Comparison of ENCODE assay signal across 1 cellular context in genomic region chr2:70111752-70112591, GRCh38.
TF ChIP-seq lines count a peak whose summit lies in the region.

No MANE protein-coding gene starts in this region.

TF ChIP-seq in HepG2, 621 proteins besides CTCF, POLR2A, EP300 and RAD21 (continued from another document and continues in another):
- TF ChIP-seq, protein P1, sequence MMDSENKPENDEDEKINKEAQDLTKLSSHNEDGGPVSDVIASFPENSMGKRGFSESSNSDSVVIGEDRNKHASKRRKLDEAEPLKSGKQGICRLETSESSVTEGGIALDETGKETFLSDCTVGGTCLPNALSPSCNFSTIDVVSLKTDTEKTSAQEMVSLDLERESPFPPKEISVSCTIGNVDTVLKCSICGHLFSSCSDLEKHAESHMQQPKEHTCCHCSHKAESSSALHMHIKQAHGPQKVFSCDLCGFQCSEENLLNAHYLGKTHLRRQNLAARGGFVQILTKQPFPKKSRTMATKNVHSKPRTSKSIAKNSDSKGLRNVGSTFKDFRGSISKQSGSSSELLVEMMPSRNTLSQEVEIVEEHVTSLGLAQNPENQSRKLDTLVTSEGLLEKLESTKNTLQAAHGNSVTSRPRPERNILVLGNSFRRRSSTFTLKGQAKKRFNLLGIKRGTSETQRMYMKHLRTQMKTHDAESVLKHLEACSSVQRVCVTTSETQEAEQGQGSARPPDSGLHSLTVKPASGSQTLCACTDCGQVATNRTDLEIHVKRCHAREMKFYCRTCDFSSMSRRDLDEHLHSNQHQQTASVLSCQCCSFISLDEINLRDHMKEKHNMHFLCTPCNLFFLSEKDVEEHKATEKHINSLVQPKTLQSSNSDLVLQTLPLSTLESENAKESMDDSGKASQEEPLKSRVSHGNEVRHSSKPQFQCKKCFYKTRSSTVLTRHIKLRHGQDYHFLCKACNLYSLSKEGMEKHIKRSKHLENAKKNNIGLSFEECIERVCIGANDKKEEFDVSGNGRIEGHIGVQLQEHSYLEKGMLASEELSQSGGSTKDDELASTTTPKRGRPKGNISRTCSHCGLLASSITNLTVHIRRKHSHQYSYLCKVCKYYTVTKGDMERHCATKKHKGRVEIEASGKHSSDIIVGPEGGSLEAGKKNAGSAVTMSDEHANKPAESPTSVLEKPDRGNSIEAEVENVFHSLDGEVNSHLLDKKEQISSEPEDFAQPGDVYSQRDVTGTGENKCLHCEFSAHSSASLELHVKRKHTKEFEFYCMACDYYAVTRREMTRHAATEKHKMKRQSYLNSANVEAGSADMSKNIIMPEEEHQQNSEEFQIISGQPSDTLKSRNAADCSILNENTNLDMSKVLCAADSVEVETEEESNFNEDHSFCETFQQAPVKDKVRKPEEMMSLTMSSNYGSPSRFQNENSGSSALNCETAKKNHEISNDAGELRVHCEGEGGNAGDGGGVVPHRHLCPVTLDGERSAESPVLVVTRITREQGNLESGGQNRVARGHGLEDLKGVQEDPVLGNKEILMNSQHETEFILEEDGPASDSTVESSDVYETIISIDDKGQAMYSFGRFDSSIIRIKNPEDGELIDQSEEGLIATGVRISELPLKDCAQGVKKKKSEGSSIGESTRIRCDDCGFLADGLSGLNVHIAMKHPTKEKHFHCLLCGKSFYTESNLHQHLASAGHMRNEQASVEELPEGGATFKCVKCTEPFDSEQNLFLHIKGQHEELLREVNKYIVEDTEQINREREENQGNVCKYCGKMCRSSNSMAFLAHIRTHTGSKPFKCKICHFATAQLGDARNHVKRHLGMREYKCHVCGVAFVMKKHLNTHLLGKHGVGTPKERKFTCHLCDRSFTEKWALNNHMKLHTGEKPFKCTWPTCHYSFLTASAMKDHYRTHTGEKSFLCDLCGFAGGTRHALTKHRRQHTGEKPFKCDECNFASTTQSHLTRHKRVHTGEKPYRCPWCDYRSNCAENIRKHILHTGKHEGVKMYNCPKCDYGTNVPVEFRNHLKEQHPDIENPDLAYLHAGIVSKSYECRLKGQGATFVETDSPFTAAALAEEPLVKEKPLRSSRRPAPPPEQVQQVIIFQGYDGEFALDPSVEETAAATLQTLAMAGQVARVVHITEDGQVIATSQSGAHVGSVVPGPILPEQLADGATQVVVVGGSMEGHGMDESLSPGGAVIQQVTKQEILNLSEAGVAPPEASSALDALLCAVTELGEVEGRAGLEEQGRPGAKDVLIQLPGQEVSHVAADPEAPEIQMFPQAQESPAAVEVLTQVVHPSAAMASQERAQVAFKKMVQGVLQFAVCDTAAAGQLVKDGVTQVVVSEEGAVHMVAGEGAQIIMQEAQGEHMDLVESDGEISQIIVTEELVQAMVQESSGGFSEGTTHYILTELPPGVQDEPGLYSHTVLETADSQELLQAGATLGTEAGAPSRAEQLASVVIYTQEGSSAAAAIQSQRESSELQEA (CRISPR knock-in tag; IDR thresholded peaks at IDR 0.05; ENCODE audit: not compliant biosample characterization), result no peak
- TF ChIP-seq, protein P2, sequence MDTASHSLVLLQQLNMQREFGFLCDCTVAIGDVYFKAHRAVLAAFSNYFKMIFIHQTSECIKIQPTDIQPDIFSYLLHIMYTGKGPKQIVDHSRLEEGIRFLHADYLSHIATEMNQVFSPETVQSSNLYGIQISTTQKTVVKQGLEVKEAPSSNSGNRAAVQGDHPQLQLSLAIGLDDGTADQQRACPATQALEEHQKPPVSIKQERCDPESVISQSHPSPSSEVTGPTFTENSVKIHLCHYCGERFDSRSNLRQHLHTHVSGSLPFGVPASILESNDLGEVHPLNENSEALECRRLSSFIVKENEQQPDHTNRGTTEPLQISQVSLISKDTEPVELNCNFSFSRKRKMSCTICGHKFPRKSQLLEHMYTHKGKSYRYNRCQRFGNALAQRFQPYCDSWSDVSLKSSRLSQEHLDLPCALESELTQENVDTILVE (CRISPR knock-in tag; IDR thresholded peaks at IDR 0.05), result no peak
- TF ChIP-seq GATA4 (IDR thresholded peaks at IDR 0.05; ENCODE audit: borderline replicate concordance, low read depth) (no peak), HDAC6 (IDR thresholded peaks at IDR 0.05; ENCODE audit: low read depth, low read length) (no peak), PAXIP1 (CRISPR knock-in tag; conservative IDR thresholded peaks at IDR 0.05) (peak; percentile 46), NR3C1 (CRISPR knock-in tag; IDR thresholded peaks at IDR 0.05) (no peak), ZNF614 (CRISPR knock-in tag; IDR thresholded peaks at IDR 0.05; ENCODE audit: borderline replicate concordance) (peak; percentile 82; the same call in 1 of the 2 replicates), MYNN (CRISPR knock-in tag; IDR thresholded peaks at IDR 0.05; ENCODE audit: low read depth) (no peak), ZNF788 (CRISPR knock-in tag; IDR thresholded peaks at IDR 0.05; ENCODE audit: borderline replicate concordance) (no peak), ZNF616 (CRISPR knock-in tag; IDR thresholded peaks at IDR 0.05; ENCODE audit: low read depth) (no peak), ZNF362 (CRISPR knock-in tag; IDR thresholded peaks at IDR 0.05; ENCODE audit: borderline replicate concordance) (0 out of 2 replicates have a peak, but pooled peaks have one; percentile 28), ZNF260 (CRISPR knock-in tag; IDR thresholded peaks at IDR 0.05; ENCODE audit: borderline replicate concordance, low read depth) (no peak), ZBTB4 (CRISPR knock-in tag; IDR thresholded peaks at IDR 0.05; ENCODE audit: borderline replicate concordance) (no peak), ZNF430 (CRISPR knock-in tag; IDR thresholded peaks at IDR 0.05) (no peak), KDM1A (CRISPR knock-in tag; IDR thresholded peaks at IDR 0.05) (0 out of 2 replicates have a peak, but pooled peaks have one; percentile 44), U2AF2 (IDR thresholded peaks at IDR 0.05; ENCODE audit: low read depth, low read length) (no peak), ARNT2 (CRISPR knock-in tag; IDR thresholded peaks at IDR 0.05; ENCODE audit: low read depth) (no peak), ZNF800 (CRISPR knock-in tag; IDR thresholded peaks at IDR 0.05) (no peak), ZKSCAN5 (CRISPR knock-in tag; IDR thresholded peaks at IDR 0.05) (no peak), ZNF562 (CRISPR knock-in tag; IDR thresholded peaks at IDR 0.05; ENCODE audit: borderline replicate concordance) (no peak), KDM4B (CRISPR knock-in tag; IDR thresholded peaks at IDR 0.05) (no peak), ZMYM2 (CRISPR knock-in tag; IDR thresholded peaks at IDR 0.05) (no peak), ZNF180 (CRISPR knock-in tag; IDR thresholded peaks at IDR 0.05; ENCODE audit: borderline replicate concordance, low read depth) (no peak), EED (CRISPR knock-in tag; IDR thresholded peaks at IDR 0.05) (no peak), ZNF124 (CRISPR knock-in tag; IDR thresholded peaks at IDR 0.05) (no peak), DRAP1 (CRISPR knock-in tag; IDR thresholded peaks at IDR 0.05) (no peak), SP2 (CRISPR knock-in tag; IDR thresholded peaks at IDR 0.05) (no peak)
- TF ChIP-seq, protein P3, sequence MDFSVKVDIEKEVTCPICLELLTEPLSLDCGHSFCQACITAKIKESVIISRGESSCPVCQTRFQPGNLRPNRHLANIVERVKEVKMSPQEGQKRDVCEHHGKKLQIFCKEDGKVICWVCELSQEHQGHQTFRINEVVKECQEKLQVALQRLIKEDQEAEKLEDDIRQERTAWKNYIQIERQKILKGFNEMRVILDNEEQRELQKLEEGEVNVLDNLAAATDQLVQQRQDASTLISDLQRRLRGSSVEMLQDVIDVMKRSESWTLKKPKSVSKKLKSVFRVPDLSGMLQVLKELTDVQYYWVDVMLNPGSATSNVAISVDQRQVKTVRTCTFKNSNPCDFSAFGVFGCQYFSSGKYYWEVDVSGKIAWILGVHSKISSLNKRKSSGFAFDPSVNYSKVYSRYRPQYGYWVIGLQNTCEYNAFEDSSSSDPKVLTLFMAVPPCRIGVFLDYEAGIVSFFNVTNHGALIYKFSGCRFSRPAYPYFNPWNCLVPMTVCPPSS (IDR thresholded peaks at IDR 0.05), result no peak
- TF ChIP-seq, protein P4, sequence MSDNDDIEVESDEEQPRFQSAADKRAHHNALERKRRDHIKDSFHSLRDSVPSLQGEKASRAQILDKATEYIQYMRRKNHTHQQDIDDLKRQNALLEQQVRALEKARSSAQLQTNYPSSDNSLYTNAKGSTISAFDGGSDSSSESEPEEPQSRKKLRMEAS (IDR thresholded peaks at IDR 0.05), result 0 out of 2 replicates have a peak, but pooled peaks have one; percentile 12
